Comparison of ENCODE assay signal across 1 cellular context in genomic region chr19:13100871-13101589, GRCh38.
TF ChIP-seq lines count a peak whose summit lies in the region.

No MANE protein-coding gene starts in this region.

TF ChIP-seq in K562, 482 proteins besides CTCF, POLR2A, EP300 and RAD21 (continued from another document and continues in another):
- TF ChIP-seq CHAMP1 (IDR thresholded peaks at IDR 0.05), result no peak
- no peak for TF ChIP-seq TGIF2 (CRISPR knock-in tag; IDR thresholded peaks at IDR 0.05)
- TF ChIP-seq SNRNP70 (optimal IDR thresholded peaks at IDR 0.05; ENCODE audit: low read depth, low read length), result no peak
- no peak for TF ChIP-seq ZBTB33 (CRISPR knock-in tag; IDR thresholded peaks at IDR 0.05)
- no peak for TF ChIP-seq TRIM24 (IDR thresholded peaks at IDR 0.05)
- TF ChIP-seq WHSC1 (IDR thresholded peaks at IDR 0.05; ENCODE audit: low read length), result no peak
- TF ChIP-seq ZNF253 (CRISPR knock-in tag; conservative IDR thresholded peaks at IDR 0.05), result no peak
- TF ChIP-seq PHF20 (IDR thresholded peaks at IDR 0.05; ENCODE audit: partially characterized antibody), result no peak
- no peak for TF ChIP-seq ZEB2 (IDR thresholded peaks at IDR 0.05)
- no peak for TF ChIP-seq CHD7 (IDR thresholded peaks at IDR 0.05; ENCODE audit: low read depth, low read length)
- TF ChIP-seq HMG20A (CRISPR knock-in tag; conservative IDR thresholded peaks at IDR 0.05), result no peak
- no peak for TF ChIP-seq PHB (CRISPR knock-in tag; IDR thresholded peaks at IDR 0.05)
- no peak for TF ChIP-seq TSHZ1 (CRISPR knock-in tag; IDR thresholded peaks at IDR 0.05)
- no peak for TF ChIP-seq BMI1 (IDR thresholded peaks at IDR 0.05; ENCODE audit: low read length)
- 0 out of 2 replicates have a peak, but pooled peaks have one; percentile 29 for TF ChIP-seq ZNF766 (CRISPR knock-in tag; conservative IDR thresholded peaks at IDR 0.05)
- no peak for TF ChIP-seq ZNF133 (CRISPR knock-in tag; IDR thresholded peaks at IDR 0.05)
- no peak for TF ChIP-seq RFX1 (IDR thresholded peaks at IDR 0.05)
- no peak for TF ChIP-seq ZNF436 (CRISPR knock-in tag; IDR thresholded peaks at IDR 0.05)
- TF ChIP-seq L3MBTL2 (IDR thresholded peaks at IDR 0.05), result no peak
- no peak for TF ChIP-seq ZC3H4 (CRISPR knock-in tag; IDR thresholded peaks at IDR 0.05; ENCODE audit: borderline replicate concordance)
- TF ChIP-seq TAF1 (IDR thresholded peaks at IDR 0.05; ENCODE audit: control insufficient read depth, extremely low read depth, insufficient read depth, low read length, severe bottlenecking), result no peak
- no peak for TF ChIP-seq ZNF583 (CRISPR knock-in tag; IDR thresholded peaks at IDR 0.05)
- no peak for TF ChIP-seq FOXK2 (conservative IDR thresholded peaks at IDR 0.05 in 1 of 2, IDR thresholded peaks at IDR 0.05 in 1 of 2; ENCODE audit: low read depth in 2 of 2)
- TF ChIP-seq EGR1 (conservative IDR thresholded peaks at IDR 0.05), result no peak
- no peak for TF ChIP-seq HDAC6 (IDR thresholded peaks at IDR 0.05; ENCODE audit: low read depth, low read length)
- no peak for TF ChIP-seq UBTF (IDR thresholded peaks at IDR 0.05; ENCODE audit: borderline replicate concordance in 1 of 2, low read depth in 2 of 2, low read length in 2 of 2)
- no peak for TF ChIP-seq AFF4 (CRISPR knock-in tag; IDR thresholded peaks at IDR 0.05)
- TF ChIP-seq POLR3A (IDR thresholded peaks at IDR 0.05; ENCODE audit: borderline replicate concordance, extremely low read depth, insufficient read depth, insufficient read length), result no peak
- no peak for TF ChIP-seq KLF10 (CRISPR knock-in tag; IDR thresholded peaks at IDR 0.05)
